Comparison of ENCODE assay signal across 23 cellular contexts in genomic region chr13:39232999-39233398, GRCh38.
"Had no signal": no experiment of that assay in that cellular context is flagged by ENCODE, and none has a peak within 500 bp of the region (broad histone marks: within the 10 kb centered on the region; RNA-seq: fewer than 3 reads in every experiment).

No MANE protein-coding gene starts in this region.

- H3K27me3 ChIP-seq: colonic mucosa, gastrocnemius medialis, heart right ventricle had no signal

- ATAC-seq: effector memory CD8-positive, alpha-beta T cell; esophagus mucosa; gastrocnemius medialis; heart right ventricle; left cardiac atrium; lower lobe of right lung; mucosa of descending colon had no signal

- DNase-seq: colonic mucosa; cortex of kidney; effector CD8-positive, alpha-beta T cell; effector memory CD8-positive, alpha-beta T cell; endodermal cell; erythroblast; esophagus squamous epithelium; foreskin fibroblast; foreskin melanocyte; gastrocnemius medialis; glutamatergic neuron; head of caudate nucleus; heart right ventricle; hippocampal formation; islet precursor cell; left cardiac atrium; left ventricle myocardium inferior; lower lobe of right lung; mesenchymal stem cell; mucosa of descending colon; naive B cell had no signal

- H3K36me3 ChIP-seq: colonic mucosa, esophagus squamous epithelium, gastrocnemius medialis, heart right ventricle, left ventricle myocardium inferior, lower lobe of right lung had no signal

- H3K4me1 ChIP-seq: colonic mucosa, esophagus squamous epithelium, gastrocnemius medialis, lower lobe of right lung had no signal

- H3K27ac ChIP-seq: colonic mucosa, epithelial cell of prostate, esophagus squamous epithelium, gastrocnemius medialis, heart right ventricle, left ventricle myocardium inferior, lower lobe of right lung had no signal

- H3K9me3 ChIP-seq: colonic mucosa, esophagus squamous epithelium, gastrocnemius medialis, heart right ventricle, left ventricle myocardium inferior, lower lobe of right lung, mucosa of descending colon had no signal

- H3K4me3 ChIP-seq: colonic mucosa, esophagus squamous epithelium, gastrocnemius medialis, heart right ventricle, left ventricle myocardium inferior, lower lobe of right lung, mucosa of descending colon had no signal
